ENCODE assay signal across 22 cellular contexts in genomic region chr2:106944220-106944619, GRCh38. TPM values are rescaled to one million over a fixed set of nuclear protein-coding genes. Genes with fewer than 3 reads are reported as not detected.
A peak's percentile ranks its signal among the peaks of the same experiment; 100 is the strongest.
DNase-seq lines count a peak whose midpoint lies in the region; ATAC-seq and TF ChIP-seq lines count a peak whose summit lies in the region.
"Had no signal": no experiment of that assay in that cellular context is flagged by ENCODE, and none has a peak within 500 bp of the region (broad histone marks: within the 10 kb centered on the region; RNA-seq: fewer than 3 reads in every experiment).

No MANE protein-coding gene starts in this region.

- no peak for ATAC-seq in stimulated activated naive CD8-positive, alpha-beta T cell treated with anti-CD3 and anti-CD28 coated beads, Interleukin-15, Interleukin-2, amounts not matched to agents 100 U/mL and 50 U/mL, for 24 hours
- ATAC-seq in upper lobe of left lung (ENCODE audit: low FRiP score in 2 of 2) = no peak
- ATAC-seq in activated T-cell treated with anti-CD3 and anti-CD28 coated beads, Interleukin-2, amount 50 U/mL, for 4 hours = no peak
- ATAC-seq: GM23338, left lobe of liver, WTC11 had no signal

- 83% methylated on average over 5 of the region's 5 CpGs for WGBS in upper lobe of left lung, 2 donors

- no peak overlapping the region for H2AFZ ChIP-seq in osteoblast (ENCODE audit: low read length)
- H2AFZ ChIP-seq: GM23338 had no signal

- no peaks in the 10 kb centered on the region for H3K27me3 Mint-ChIP-seq in activated T-cell treated with anti-CD3 and anti-CD28 coated beads, Interleukin-2, amount 50 U/mL, for 4 hours (ENCODE audit: low read depth)
- H3K27me3 Mint-ChIP-seq: activated CD4-positive, alpha-beta memory T cell treated with anti-CD3 and anti-CD28 coated beads, Interleukin-2, amount 10 ng/mL, durations not matched to agents 7 days and 5 days; activated naive CD4-positive, alpha-beta T cell treated with anti-CD3 and anti-CD28 coated beads, Interleukin-2, amount 50 U/mL, for 24 hours; activated T-cell treated with anti-CD3 and anti-CD28 coated beads, Interleukin-2, amount 50 U/mL, for 24 hours; CD8-positive, alpha-beta memory T cell had no signal

- no peaks in the 10 kb centered on the region for H3K36me3 Mint-ChIP-seq in activated T-cell treated with anti-CD3 and anti-CD28 coated beads, Interleukin-2, amount 50 U/mL, for 4 hours (ENCODE audit: insufficient read depth)
- H3K36me3 Mint-ChIP-seq: activated naive CD4-positive, alpha-beta T cell treated with anti-CD3 and anti-CD28 coated beads, Interleukin-2, amount 50 U/mL, for 24 hours; CD8-positive, alpha-beta memory T cell had no signal

- H3K9me3 ChIP-seq in osteoblast (ENCODE audit: low read depth, low read length) = no peaks in the 10 kb centered on the region
- peaks cover 0 to 4% (median 0%) of the 10 kb centered on the region in 4 donors for H3K9me3 ChIP-seq in upper lobe of left lung

- no peak overlapping the region for H3K4me3 Mint-ChIP-seq in activated T-cell treated with anti-CD3 and anti-CD28 coated beads, Interleukin-2, amount 50 U/mL, for 4 hours
- H3K4me3 Mint-ChIP-seq: activated CD4-positive, alpha-beta memory T cell treated with anti-CD3 and anti-CD28 coated beads, Interleukin-2, amount 10 ng/mL, durations not matched to agents 7 days and 5 days; activated naive CD4-positive, alpha-beta T cell treated with anti-CD3 and anti-CD28 coated beads, Interleukin-2, amount 50 U/mL, for 24 hours; activated T-cell treated with anti-CD3 and anti-CD28 coated beads, Interleukin-2, amount 50 U/mL, for 24 hours; CD8-positive, alpha-beta memory T cell; GM23338; WTC11 had no signal

- H3K36me3 ChIP-seq in osteoblast (ENCODE audit: insufficient read depth, low read length) = no peaks in the 10 kb centered on the region
- H3K36me3 ChIP-seq in upper lobe of left lung = no peaks in the 10 kb centered on the region

- no peak for TF ChIP-seq EP300 in upper lobe of left lung (IDR thresholded peaks at IDR 0.05)

- TF ChIP-seq POLR2A in upper lobe of left lung (IDR thresholded peaks at IDR 0.05) = no peak

- no peaks in the 10 kb centered on the region for H3K79me2 ChIP-seq in osteoblast (ENCODE audit: insufficient read depth, low read length)

- TF ChIP-seq CTCF in osteoblast (IDR thresholded peaks at IDR 0.05; ENCODE audit: extremely low read depth, low read depth, low read length) (no peak), upper lobe of left lung (IDR thresholded peaks at IDR 0.05) (no peak)

- peak; percentile 46 for DNase-seq in Daoy (ENCODE audit: low read depth)
- peak; percentile 30 for DNase-seq in dedifferentiated amniotic fluid mesenchymal stem cell (ENCODE audit: extremely low spot score)
- DNase-seq in osteoblast (ENCODE audit: insufficient read length, low spot score, missing footprints) = peak; percentile 44
- no peak for DNase-seq in stimulated activated naive CD8-positive, alpha-beta T cell treated with anti-CD3 and anti-CD28 coated beads, Interleukin-15, Interleukin-2, amounts not matched to agents 100 U/mL and 50 U/mL, for 24 hours
- no peak for DNase-seq in upper lobe of left lung
- DNase-seq in activated T-cell treated with anti-CD3 and anti-CD28 coated beads, Interleukin-2, amount 50 U/mL, for 4 hours = no peak
- DNase-seq in NCI-H2107 (lab: John Stamatoyannopoulos, UW) = no peak
- DNase-seq: ACHN; activated CD4-positive, alpha-beta memory T cell treated with anti-CD3 and anti-CD28 coated beads, Interleukin-2, amount 10 ng/mL, durations not matched to agents 7 days and 5 days; activated T-cell treated with anti-CD3 and anti-CD28 coated beads, Interleukin-2, amount 50 U/mL, for 24 hours; CD8-positive, alpha-beta memory T cell; DND-41; MM.1S; NCI-H2227 treated with DMSO at 0.1 percent for 48 hours; NCI-H82; stimulated activated CD4-positive, alpha-beta T cell treated with anti-CD3 and anti-CD28 coated beads, Interleukin-15, amount 100 ng/mL, for 24 hours; T-helper 2 cell had no signal

- peak overlapping the region; percentile 62 for H3K4me2 ChIP-seq in osteoblast (ENCODE audit: insufficient read depth, low read length)
- H3K4me2 ChIP-seq: GM23338 had no signal

- no peaks in the 10 kb centered on the region for H4K20me1 ChIP-seq in osteoblast (ENCODE audit: insufficient read depth, low read length)

- H3K27me3 ChIP-seq in osteoblast (ENCODE audit: insufficient read depth, low read length) (no peaks in the 10 kb centered on the region), upper lobe of left lung (no peaks in the 10 kb centered on the region)

- H3K4me3 ChIP-seq in osteoblast (ENCODE audit: insufficient read depth, low read length) (no peak overlapping the region), upper lobe of left lung (no peak overlapping the region)
- H3K4me3 ChIP-seq: GM23338 had no signal

- peaks cover 4% of the 10 kb centered on the region for H3K9me3 Mint-ChIP-seq in activated T-cell treated with anti-CD3 and anti-CD28 coated beads, Interleukin-2, amount 50 U/mL, for 4 hours

- peak overlapping the region; percentile 40 for H3K27ac ChIP-seq in osteoblast (ENCODE audit: low read depth, low read length)
- H3K27ac ChIP-seq in upper lobe of left lung = no peak overlapping the region

- no peaks in the 10 kb centered on the region for H3K4me1 Mint-ChIP-seq in activated T-cell treated with anti-CD3 and anti-CD28 coated beads, Interleukin-2, amount 50 U/mL, for 4 hours (ENCODE audit: low read depth)
- H3K4me1 Mint-ChIP-seq: activated CD4-positive, alpha-beta memory T cell treated with anti-CD3 and anti-CD28 coated beads, Interleukin-2, amount 10 ng/mL, durations not matched to agents 7 days and 5 days; activated naive CD4-positive, alpha-beta T cell treated with anti-CD3 and anti-CD28 coated beads, Interleukin-2, amount 50 U/mL, for 24 hours; CD8-positive, alpha-beta memory T cell; GM23338 had no signal

- H3K4me1 ChIP-seq in osteoblast (ENCODE audit: insufficient read depth, low read length) = peaks cover 12% of the 10 kb centered on the region
- H3K4me1 ChIP-seq in upper lobe of left lung = no peaks in the 10 kb centered on the region

TF ChIP-seq in PFSK-1, 5 proteins besides CTCF, POLR2A, EP300 and RAD21:
- peak; percentile 34; the same call in 1 of the 2 replicates for TF ChIP-seq TAF1 (IDR thresholded peaks at IDR 0.05; ENCODE audit: borderline replicate concordance, insufficient read depth, low read length)
- TF ChIP-seq SIN3A (IDR thresholded peaks at IDR 0.05; ENCODE audit: borderline replicate concordance, insufficient read depth, low read length) = no peak

RNA-seq across cellular contexts. Expression of gene ST6GAL2, which starts 58.3 kb away (rescaled TPM):
- total RNA-seq in Daoy (2014; rRNA removed; shearing (Covaris generic)) = 13.0 and 21.9 TPM in 2 replicates
- 1.3 TPM for polyA plus RNA-seq in PFSK-1 (2012; ENCODE audit: insufficient read length, low read depth)
- 0.36 TPM in 1 of 2 replicates, not detected in the other for total RNA-seq in osteoblast
- total RNA-seq in upper lobe of left lung = 1 to 10 TPM in 3 of 6 donors, under 1 TPM in 3; under 0.01 to 2.9 (median 1.4) TPM
- not detected for total RNA-seq in activated T-cell treated with anti-CD3 and anti-CD28 coated beads, Interleukin-2, amount 50 U/mL, for 4 hours
- total RNA-seq: activated CD4-positive, alpha-beta memory T cell treated with anti-CD3 and anti-CD28 coated beads, Interleukin-2, amount 10 ng/mL, durations not matched to agents 7 days and 5 days; CD8-positive, alpha-beta memory T cell had no signal
- polyA plus RNA-seq: CD8-positive, alpha-beta memory T cell had no signal

Comparison
In these comparisons a context has a peak if more than half of its experiments do, and no peak if none do; other contexts are left out.
1. DNase-seq: peak in Daoy (single experiment), dedifferentiated amniotic fluid mesenchymal stem cell (single experiment) and osteoblast (single experiment); none in stimulated activated naive CD8-positive, alpha-beta T cell treated with anti-CD3 and anti-CD28 coated beads, Interleukin-15, Interleukin-2, amounts not matched to agents 100 U/mL and 50 U/mL, for 24 hours (single experiment), upper lobe of left lung (0 of 2), activated T-cell treated with anti-CD3 and anti-CD28 coated beads, Interleukin-2, amount 50 U/mL, for 4 hours (single experiment) and NCI-H2107 (single experiment).